In the genomic region with DNA sequence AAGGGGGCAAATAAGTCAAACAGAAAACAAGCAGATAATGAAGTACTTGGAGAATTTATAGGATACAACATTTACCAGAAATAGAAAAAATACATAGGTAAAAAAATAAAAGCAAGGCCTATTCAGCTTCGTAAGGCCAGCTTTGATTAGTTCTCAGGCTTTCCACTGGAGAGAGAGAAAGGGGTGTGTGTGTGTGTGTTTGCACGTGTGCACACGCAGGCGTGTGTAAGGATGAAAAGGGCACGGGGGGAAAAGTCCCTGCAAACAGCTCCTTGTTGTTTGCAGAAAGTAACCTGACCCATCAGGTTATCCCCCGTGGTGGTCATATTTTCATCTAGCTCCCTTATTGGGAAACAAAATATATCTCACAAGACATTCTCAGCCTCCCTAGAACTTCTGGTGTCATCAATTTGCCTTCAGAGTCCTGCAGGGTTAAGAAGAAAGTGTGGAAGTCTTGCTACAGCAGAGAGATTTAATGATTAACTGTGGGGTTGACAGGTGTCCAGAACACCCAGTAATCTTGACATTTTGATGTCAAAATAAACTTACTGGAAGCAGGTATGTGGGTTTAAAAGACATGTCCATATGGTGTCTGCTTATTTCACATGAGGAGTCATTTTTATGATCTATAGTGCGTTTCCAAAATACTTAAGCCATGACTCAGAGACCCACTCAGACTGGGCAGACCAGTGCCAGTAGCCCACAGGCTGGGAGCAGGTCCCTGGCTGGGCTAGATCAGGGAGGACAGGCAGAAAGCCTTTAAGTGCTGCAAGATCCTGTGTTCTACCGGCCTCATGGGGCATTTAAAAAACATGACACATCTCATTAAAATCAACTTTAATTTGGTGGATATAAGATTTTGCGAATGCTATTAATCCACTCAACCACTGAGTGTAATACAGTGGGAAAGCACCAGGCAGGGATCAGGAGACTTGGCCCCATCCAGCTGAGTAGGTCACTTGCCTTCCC, we compare ENCODE assay signal across 12 cellular contexts.
DNase-seq lines count a peak whose midpoint lies in the region; ATAC-seq and TF ChIP-seq lines count a peak whose summit lies in the region.
"Had no signal": no experiment of that assay in that cellular context is flagged by ENCODE, and none has a peak within 500 bp of the region (broad histone marks: within the 10 kb centered on the region; RNA-seq: fewer than 3 reads in every experiment).

No MANE protein-coding gene starts in this region.

- H3K79me1 ChIP-seq in trophoblast cell (ENCODE audit: low read length): peaks cover 10% of the 10 kb centered on the region

- H3K9me3 ChIP-seq in trophoblast cell (ENCODE audit: insufficient read depth, low read depth, low read length) (no peaks in the 10 kb centered on the region), uterus (no peaks in the 10 kb centered on the region)

- no peaks in the 10 kb centered on the region for H3K27me3 ChIP-seq in trophoblast cell (ENCODE audit: insufficient read depth, low read length)
- H3K27me3 ChIP-seq in uterus: no peaks in the 10 kb centered on the region

- H4K91ac ChIP-seq in trophoblast cell (ENCODE audit: low read depth, low read length): peak overlapping the region; percentile 53

- TF ChIP-seq CTCF in astrocyte of the spinal cord (IDR thresholded peaks at IDR 0.05; ENCODE audit: low read depth, low read length): no peak
- no peak for TF ChIP-seq CTCF in uterus (IDR thresholded peaks at IDR 0.05)

- no peaks in the 10 kb centered on the region for H3K79me2 ChIP-seq in trophoblast cell (ENCODE audit: control insufficient read depth, insufficient read depth, low read length, poor library complexity)

- H2BK12ac ChIP-seq in trophoblast cell (ENCODE audit: low read length): peak overlapping the region; percentile 79

- no peaks in the 10 kb centered on the region for H3K36me3 ChIP-seq in trophoblast cell (ENCODE audit: control insufficient read depth in 1 of 2, insufficient read depth in 2 of 2, low read length in 2 of 2)
- no peaks in the 10 kb centered on the region for H3K36me3 ChIP-seq in uterus

- intact Hi-C loops in left ventricle myocardium superior (cut with micrococcal nuclease) (no loop called here), uterus (cut with DNase I; ENCODE audit: low total_unique reads) (no loop called here)

- H3K14ac ChIP-seq in trophoblast cell (ENCODE audit: low read length): peak overlapping the region; percentile 55

- H4K8ac ChIP-seq in trophoblast cell (ENCODE audit: low read depth, low read length): no peak overlapping the region

- no peak overlapping the region for H2AFZ ChIP-seq in trophoblast cell (ENCODE audit: insufficient read depth, low read length, poor library complexity)

- no peak overlapping the region for H3K4ac ChIP-seq in trophoblast cell (ENCODE audit: low read depth, low read length)

- H2BK120ac ChIP-seq in trophoblast cell (ENCODE audit: insufficient read depth, low read length, poor library complexity): no peak overlapping the region

- H3K9ac ChIP-seq in trophoblast cell (ENCODE audit: low read length): no peak overlapping the region

- DNase-seq in astrocyte of the spinal cord (ENCODE audit: low read depth, low spot score): peak; percentile 73
- peak; percentile 51 to 77 for DNase-seq in trophoblast cell
- DNase-seq in left ventricle myocardium superior: no peak
- DNase-seq in uterus: no peak
- no peak for DNase-seq in DMS79 (lab: John Stamatoyannopoulos, UW)
- DNase-seq: activated effector memory CD4-positive, alpha-beta T cell treated with Interleukin-2 at 50 U/mL for 16 hours; NCI-H1417; posterior cingulate gyrus; stimulated activated CD8-positive, alpha-beta memory T cell treated with anti-CD3 and anti-CD28 coated beads, Interleukin-4, amount 100 ng/mL, for 48 hours had no signal

- no peak overlapping the region for H2AK5ac ChIP-seq in trophoblast cell (ENCODE audit: low read length)

- peak; percentile 40 for ATAC-seq in GM18867 (IDR thresholded peaks at IDR 0.05; ENCODE audit: unreplicated experiment)
- ATAC-seq in HG03378 (IDR thresholded peaks at IDR 0.05; ENCODE audit: unreplicated experiment): peak; percentile 49
- no peak for ATAC-seq in left ventricle myocardium superior
- no peak for ATAC-seq in HG03571 (IDR thresholded peaks at IDR 0.05; ENCODE audit: unreplicated experiment)

- H3K4me3 ChIP-seq in astrocyte of the spinal cord (ENCODE audit: low read depth, low read length) (no peak overlapping the region), trophoblast cell (ENCODE audit: low read depth, low read length) (no peak overlapping the region), uterus (no peak overlapping the region)

- no peak overlapping the region for H3K4me2 ChIP-seq in trophoblast cell (ENCODE audit: low read length)

- no peak for TF ChIP-seq POLR2A in uterus (IDR thresholded peaks at IDR 0.05)

- no peak overlapping the region for H4K12ac ChIP-seq in trophoblast cell (ENCODE audit: low read depth, low read length)

- peaks cover 2 to 4% of the 10 kb centered on the region in 2 experiments for H3K4me1 ChIP-seq in trophoblast cell (ENCODE audit: control insufficient read depth in 1 of 2, insufficient read depth in 2 of 2, low read length in 2 of 2)
- H3K4me1 ChIP-seq in uterus: no peaks in the 10 kb centered on the region

- H3K18ac ChIP-seq in trophoblast cell (ENCODE audit: low read length): no peak overlapping the region

- no peak overlapping the region for H2BK5ac ChIP-seq in trophoblast cell (ENCODE audit: low read depth, low read length, poor library complexity)

- H3K27ac ChIP-seq in trophoblast cell (ENCODE audit: low read depth, low read length) (peak overlapping the region; percentile 28), uterus (no peak overlapping the region)

- in situ Hi-C loops in astrocyte of the spinal cord (cut with HindIII; ENCODE audit: low sequenced_read_pairs): no loop called here

- H3K23ac ChIP-seq in trophoblast cell (ENCODE audit: low read length): no peak overlapping the region

- no CpG with 5 or more reads among the region's 9 CpGs for WGBS in trophoblast cell (ENCODE audit: extremely low coverage, insufficient coverage, insufficient read length)

Comparison
In these comparisons a context has a peak if more than half of its experiments do, and no peak if none do; other contexts are left out.
1. ATAC-seq: peak in GM18867 (single experiment) and HG03378 (single experiment); none in left ventricle myocardium superior (single experiment) and HG03571 (single experiment).
2. DNase-seq: peak in astrocyte of the spinal cord (single experiment) and trophoblast cell (2 of 2); none in left ventricle myocardium superior (single experiment), uterus (0 of 2) and DMS79 (single experiment).